ENCODE assay signal across 1 cellular context in genomic region chr20:41034239-41034638, GRCh38.
TF ChIP-seq lines count a peak whose summit lies in the region.

No MANE protein-coding gene starts in this region.

TF ChIP-seq in K562, 482 proteins besides CTCF, POLR2A, EP300 and RAD21 (continued from another document and continues in another):
- TF ChIP-seq HMBOX1 (IDR thresholded peaks at IDR 0.05) = peak; percentile 59; the same call in 1 of the 2 replicates
- 0 out of 2 replicates have a peak, but pooled peaks have one; percentile 76 for TF ChIP-seq KLF16 (IDR thresholded peaks at IDR 0.05)
- no peak for TF ChIP-seq L3MBTL2 (IDR thresholded peaks at IDR 0.05)
- TF ChIP-seq MNT (conservative IDR thresholded peaks at IDR 0.05) = 0 out of 4 replicates have a peak, but pooled peaks of 1 of the 2 experiments have one; percentile 29
- no peak for TF ChIP-seq TFAM (CRISPR knock-in tag; conservative IDR thresholded peaks at IDR 0.05)
- peak; percentile 72 for TF ChIP-seq PML (IDR thresholded peaks at IDR 0.05; ENCODE audit: low read length)
- TF ChIP-seq MEIS2 (IDR thresholded peaks at IDR 0.05; ENCODE audit: partially characterized antibody) = peak; percentile 8
- peak; percentile 70; the same call in 1 of the 2 replicates for TF ChIP-seq MYNN (IDR thresholded peaks at IDR 0.05)
- TF ChIP-seq MYNN (CRISPR knock-in tag; IDR thresholded peaks at IDR 0.05) = no peak
- TF ChIP-seq TRIM24 (IDR thresholded peaks at IDR 0.05) = peak; percentile 58 to 64; a peak in 2 of 4 replicates
- TF ChIP-seq HLTF (IDR thresholded peaks at IDR 0.05) = no peak
- TF ChIP-seq ZFX (CRISPR knock-in tag; IDR thresholded peaks at IDR 0.05) = no peak
- no peak for TF ChIP-seq ZNF592 (IDR thresholded peaks at IDR 0.05)
- TF ChIP-seq SP1 (CRISPR knock-in tag; IDR thresholded peaks at IDR 0.05) = no peak
- peak; percentile 38 for TF ChIP-seq CCNT2 (IDR thresholded peaks at IDR 0.05; ENCODE audit: borderline replicate concordance, extremely low read depth, insufficient read length, low read depth, low read length)
- no peak for TF ChIP-seq ZSCAN32 (CRISPR knock-in tag; IDR thresholded peaks at IDR 0.05)
- TF ChIP-seq ARID1B (IDR thresholded peaks at IDR 0.05) = peak; percentile 90
- no peak for TF ChIP-seq HBP1 (CRISPR knock-in tag; IDR thresholded peaks at IDR 0.05)
- no peak for TF ChIP-seq ZBTB9 (CRISPR knock-in tag; IDR thresholded peaks at IDR 0.05)
- no peak for TF ChIP-seq EGR1 (conservative IDR thresholded peaks at IDR 0.05)
- peak; percentile 51; the same call in 1 of the 2 replicates for TF ChIP-seq VEZF1 (CRISPR knock-in tag; IDR thresholded peaks at IDR 0.05)
- TF ChIP-seq NCOA6 (IDR thresholded peaks at IDR 0.05) = no peak
- peak; percentile 45; the same call in 1 of the 2 replicates for TF ChIP-seq CREB1 (IDR thresholded peaks at IDR 0.05)
- no peak for TF ChIP-seq CREB1 (CRISPR knock-in tag; IDR thresholded peaks at IDR 0.05)
- TF ChIP-seq E2F1 (CRISPR knock-in tag; IDR thresholded peaks at IDR 0.05) = no peak
- no peak for TF ChIP-seq ZNF316 (IDR thresholded peaks at IDR 0.05)
- TF ChIP-seq MEF2A (IDR thresholded peaks at IDR 0.05; ENCODE audit: control insufficient read depth, low read depth, low read length) = no peak
- no peak for TF ChIP-seq DDX20 (tag; IDR thresholded peaks at IDR 0.05; ENCODE audit: low read depth)
- no peak for TF ChIP-seq C11orf30 (IDR thresholded peaks at IDR 0.05; ENCODE audit: low read depth)
- no peak for TF ChIP-seq ZBTB12 (CRISPR knock-in tag; IDR thresholded peaks at IDR 0.05)
- TF ChIP-seq ZNF224 (CRISPR knock-in tag; IDR thresholded peaks at IDR 0.05) = no peak
- no peak for TF ChIP-seq PHTF2 (CRISPR knock-in tag; IDR thresholded peaks at IDR 0.05)
- TF ChIP-seq PHF20 (IDR thresholded peaks at IDR 0.05; ENCODE audit: partially characterized antibody) = no peak
- TF ChIP-seq IRF9 (tag; IDR thresholded peaks at IDR 0.05) = no peak
- TF ChIP-seq MBD2 (IDR thresholded peaks at IDR 0.05; ENCODE audit: borderline replicate concordance, low read depth) = 0 out of 2 replicates have a peak, but pooled peaks have one; percentile 36
- no peak for TF ChIP-seq ZKSCAN1 (IDR thresholded peaks at IDR 0.05; ENCODE audit: low read depth, low read length)
- TF ChIP-seq HNRNPUL1 (IDR thresholded peaks at IDR 0.05; ENCODE audit: low read length) = no peak
- no peak for TF ChIP-seq E2F6 (IDR thresholded peaks at IDR 0.05; ENCODE audit: borderline replicate concordance in 1 of 2, extremely low read depth in 1 of 2, insufficient read depth in 1 of 2, insufficient read length in 1 of 2, low read depth in 1 of 2, low read length in 1 of 2, poor library complexity in 1 of 2, severe bottlenecking in 1 of 2)
- no peak for TF ChIP-seq PBX2 (CRISPR knock-in tag; IDR thresholded peaks at IDR 0.05; ENCODE audit: low read depth)
- TF ChIP-seq PBX2 (tag; conservative IDR thresholded peaks at IDR 0.05; ENCODE audit: low read depth) = no peak
- no peak for TF ChIP-seq ILF3 (IDR thresholded peaks at IDR 0.05; ENCODE audit: borderline replicate concordance)
- no peak for TF ChIP-seq MLLT1 (IDR thresholded peaks at IDR 0.05)
- peak; percentile 84 for TF ChIP-seq NCOR1 (IDR thresholded peaks at IDR 0.05)
- TF ChIP-seq MAFK (IDR thresholded peaks at IDR 0.05; ENCODE audit: low read length) = no peak
- no peak for TF ChIP-seq MAZ (CRISPR knock-in tag; conservative IDR thresholded peaks at IDR 0.05 in 1 of 2, IDR thresholded peaks at IDR 0.05 in 1 of 2)
